23 cellular contexts compared by ENCODE assay signal in genomic region chr9:137774775-137775386, GRCh38.
"Had no signal": no experiment of that assay in that cellular context is flagged by ENCODE, and none has a peak within 500 bp of the region (broad histone marks: within the 10 kb centered on the region; RNA-seq: fewer than 3 reads in every experiment).

No MANE protein-coding gene starts in this region.

- H3K4me1 ChIP-seq: ascending aorta, body of pancreas had no signal

- H3K27me3 ChIP-seq: ascending aorta, body of pancreas, Peyer's patch had no signal

- H3K27ac ChIP-seq: ascending aorta, body of pancreas, Peyer's patch, RWPE1 had no signal

- ATAC-seq: activated CD4-positive, CD25-positive, alpha-beta regulatory T cell treated with anti-CD3 and anti-CD28 coated beads, Interleukin-2, amount 50 U/mL, for 24 hours; activated CD8-positive, alpha-beta T cell treated with anti-CD3 and anti-CD28 coated beads for 36 hours; activated naive CD8-positive, alpha-beta T cell treated with anti-CD3 and anti-CD28 coated beads, Interleukin-2, amount 50 U/mL, for 24 hours; body of pancreas had no signal

- H3K4me3 ChIP-seq: ascending aorta, body of pancreas, Peyer's patch had no signal

- DNase-seq: activated CD4-positive, alpha-beta T cell treated with anti-CD3 and anti-CD28 coated beads for 4 hours; activated CD8-positive, alpha-beta memory T cell treated with anti-CD3 and anti-CD28 coated beads, Interleukin-2, amount 50 U/mL, for 48 hours; activated CD8-positive, alpha-beta T cell treated with anti-CD3 and anti-CD28 coated beads for 36 hours; activated naive CD4-positive, alpha-beta T cell treated with Interleukin-2 at 50 U/mL for 16 hours; activated naive CD8-positive, alpha-beta T cell treated with anti-CD3 and anti-CD28 coated beads, Interleukin-2, amount 50 U/mL, for 24 hours; activated T-cell treated with anti-CD3 and anti-CD28 coated beads, Interleukin-2, amount 50 U/mL, for 1 hour; amniotic stem cell; body of pancreas; central memory CD4-positive, alpha-beta T cell; KG1; NCI-H1048; NCI-H187; NCI-H2081 treated with DMSO at 0.1 percent for 48 hours; NCI-H2227 treated with DMSO at 0.1 percent for 48 hours; NCI-H446 treated with DMSO at 0.1 percent for 48 hours; NCI-H526 treated with DMSO at 0.1 percent for 48 hours; NK-92 treated with Interleukin-12 subunit alpha and Interleukin-12 subunit beta, amount 100 ng/mL, for 24 hours; OCI-M1; Right ventricle myocardium superior had no signal

- H3K9me3 ChIP-seq: ascending aorta, body of pancreas, Peyer's patch had no signal
